Comparison of ENCODE assay signal across 1 cellular context in genomic region chr12:109277899-109278762, GRCh38.
TF ChIP-seq lines count a peak whose summit lies in the region.

No MANE protein-coding gene starts in this region.

TF ChIP-seq in HepG2, 621 proteins besides CTCF, POLR2A, EP300 and RAD21 (continued from another document):
- TF ChIP-seq PBX3 (CRISPR knock-in tag; IDR thresholded peaks at IDR 0.05; ENCODE audit: borderline replicate concordance), result no peak
